Comparison of ENCODE assay signal across 7 cellular contexts in genomic region chr7:34945894-34946477, GRCh38.
DNase-seq lines count a peak whose midpoint lies in the region; ATAC-seq, FAIRE-seq and TF ChIP-seq lines count a peak whose summit lies in the region.
"Not testable (repeated sequence)": the region's sequence is repeated elsewhere in the genome, so short reads cannot be mapped to it uniquely, and the experiment has no call there.

No MANE protein-coding gene starts in this region.

- in situ Hi-C loops in Panc1 (cut with HindIII; ENCODE audit: low pct_unique_long_range_greater_than_20kb, low sequenced_read_pairs): not testable (repeated sequence)

- POLR2A ChIA-PET in Panc1 (lab: Charles Lee): not testable (repeated sequence)

- CTCF ChIA-PET in Panc1 (lab: Charles Lee): not testable (repeated sequence)

- DNase-seq in GM18507 (ENCODE audit: extremely low spot score, insufficient read length, low read depth); Panc1 (ENCODE audit: low read depth, low spot score); cardiac muscle cell (ENCODE audit: low read depth in 1 of 2, low spot score in 1 of 2); lower lobe of right lung; upper lobe of right lung: not testable (repeated sequence)
- DNase-seq in NCI-H146 treated with DMSO at 0.1 percent for 48 hours (lab: John Stamatoyannopoulos, UW; ENCODE audit: unreplicated experiment) (peak; percentile 20), amniotic epithelial cell (ENCODE audit: low read depth) (peak; percentile 21)

- H3K36me3 ChIP-seq in Panc1 (ENCODE audit: control insufficient read depth, insufficient read depth, low read length); cardiac muscle cell; upper lobe of right lung: not testable (repeated sequence)
- peaks cover 11% of the 10 kb centered on the region for H3K36me3 ChIP-seq in lower lobe of right lung

- peak; percentile 29 for FAIRE-seq in GM18507 (lab: Jason Lieb, UNC)

- ATAC-seq in Panc1: peak; percentile 34; the same call in 1 of the 2 replicates
- ATAC-seq in lower lobe of right lung: peak; percentile 35 to 47
- peak; percentile 37 for ATAC-seq in upper lobe of right lung

- not testable (repeated sequence) for H3K4me1 ChIP-seq in Panc1 (ENCODE audit: control insufficient read depth, insufficient read depth, low read length); lower lobe of right lung; upper lobe of right lung
- peaks cover 21% of the 10 kb centered on the region for H3K4me1 ChIP-seq in cardiac muscle cell (ENCODE audit: low read depth)

- not testable (repeated sequence) for BruUV-seq in Panc1 (replicated peaks; lab: Mats Ljungman, UMichigan)

- not testable (repeated sequence) for TF ChIP-seq CTCF in Panc1 (IDR thresholded peaks at IDR 0.05); cardiac muscle cell (IDR thresholded peaks at IDR 0.05; ENCODE audit: low read depth, low read length); lower lobe of right lung (IDR thresholded peaks at IDR 0.05); upper lobe of right lung (IDR thresholded peaks at IDR 0.05)

- not testable (repeated sequence) for H3K4me3 ChIP-seq in Panc1 (ENCODE audit: low read depth in 2 of 2, low read length in 2 of 2); cardiac muscle cell; lower lobe of right lung; upper lobe of right lung

- intact Hi-C loops in Panc1 (cut with micrococcal nuclease; ENCODE audit: unreplicated experiment); lower lobe of right lung (cut with DNase I); upper lobe of right lung (cut with DNase I): not testable (repeated sequence)

- not testable (repeated sequence) for H3K27me3 ChIP-seq in Panc1 (ENCODE audit: control insufficient read depth, insufficient read depth, low read length); cardiac muscle cell; lower lobe of right lung (ENCODE audit: low read depth); upper lobe of right lung

- H3K27ac ChIP-seq in Panc1 (ENCODE audit: low read length); lower lobe of right lung; upper lobe of right lung: not testable (repeated sequence)
- peak overlapping the region; percentile 38 for H3K27ac ChIP-seq in cardiac muscle cell

- H3K9me3 ChIP-seq in Panc1 (ENCODE audit: control insufficient read depth, insufficient read depth, low read depth, low read length); cardiac muscle cell (ENCODE audit: low read depth); lower lobe of right lung; upper lobe of right lung: not testable (repeated sequence)
